Comparison of ENCODE assay signal across 9 cellular contexts in the genomic region with DNA sequence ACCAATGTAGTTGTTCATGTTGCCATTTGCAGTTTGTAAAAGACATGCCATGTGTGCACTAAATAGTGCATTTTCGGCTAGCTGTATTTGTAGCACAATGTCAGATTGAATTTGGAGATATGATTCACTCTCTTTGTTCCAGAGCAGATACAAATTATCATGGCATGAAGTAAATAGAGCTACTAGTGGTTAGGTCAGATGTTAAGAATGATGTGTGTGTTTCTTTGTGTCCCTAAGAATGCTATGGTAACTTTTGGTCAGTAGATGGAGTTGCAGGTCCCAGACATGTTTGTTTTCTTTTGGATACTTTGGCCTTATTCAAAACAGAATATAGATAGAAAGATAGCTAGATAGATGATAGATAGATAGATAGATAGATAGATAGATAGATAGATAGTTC.
DNase-seq lines count a peak whose midpoint lies in the region; ATAC-seq and TF ChIP-seq lines count a peak whose summit lies in the region.
"Had no signal": no experiment of that assay in that cellular context is flagged by ENCODE, and none has a peak within 500 bp of the region (broad histone marks: within the 10 kb centered on the region; RNA-seq: fewer than 3 reads in every experiment).

No MANE protein-coding gene starts in this region.

- no peak overlapping the region for H3K27ac ChIP-seq in AG04450 (ENCODE audit: low read depth, low read length)
- no peak overlapping the region for H3K27ac ChIP-seq in PC-9

- no peaks in the 10 kb centered on the region for H3K9me2 ChIP-seq in PC-9 (ENCODE audit: insufficient read depth)

- no peak overlapping the region for H2AFZ ChIP-seq in PC-9

- CTCF ChIA-PET in AG04450 (lab: Charles Lee) = interaction anchor here (0.7 to 2.3 kb wide), 7 partner anchors 10 to 1613 kb away, joined by 3 to 9 read pairs (median 4); no protein-coding TSS in a partner anchor
- CTCF ChIA-PET in PC-9 (lab: Charles Lee) = no interaction called here

- no TSS peak for BruUV-seq in PC-9 (replicated peaks; lab: Mats Ljungman, UMichigan)

- peak; percentile 43 for TF ChIP-seq CTCF in AG04450 (IDR thresholded peaks at IDR 0.05; ENCODE audit: low read depth, low read length)
- no peak for TF ChIP-seq CTCF in GM20000 (IDR thresholded peaks at IDR 0.05; ENCODE audit: extremely low read depth, missing control alignments)
- peak; percentile 58 for TF ChIP-seq CTCF in PC-9 (conservative IDR thresholded peaks at IDR 0.05)
- TF ChIP-seq CTCF in foreskin fibroblast (IDR thresholded peaks at IDR 0.05; ENCODE audit: low read depth, low read length) = peak; percentile 53
- TF ChIP-seq CTCF in omental fat pad (IDR thresholded peaks at IDR 0.05) = no peak

- H3K27me3 ChIP-seq in AG04450 (ENCODE audit: control insufficient read depth, insufficient read depth, low read length) (no peaks in the 10 kb centered on the region), PC-9 (ENCODE audit: insufficient read depth, low read depth) (no peaks in the 10 kb centered on the region)

- no peaks in the 10 kb centered on the region for H3K79me2 ChIP-seq in PC-9 (ENCODE audit: low read depth)

- H3K4me3 ChIP-seq in AG04450 (ENCODE audit: low read depth, low read length) (no peak overlapping the region), PC-9 (no peak overlapping the region), foreskin fibroblast (ENCODE audit: low read depth in 1 of 2, low read length in 2 of 2) (no peak overlapping the region)

- H4K20me1 ChIP-seq in PC-9 (ENCODE audit: insufficient read depth) = no peaks in the 10 kb centered on the region

- H3K36me3 ChIP-seq in PC-9 (ENCODE audit: low read depth) = no peaks in the 10 kb centered on the region

- no peaks in the 10 kb centered on the region for H3K4me1 ChIP-seq in PC-9 (replicated peaks; ENCODE audit: insufficient read depth)

- POLR2A ChIA-PET in AG04450 (lab: Yijun Ruan, JAX) (no interaction called here), PC-9 (lab: Charles Lee; ENCODE audit: unreplicated experiment) (no interaction called here)

- no peaks in the 10 kb centered on the region for H3K9me3 ChIP-seq in AG04450 (ENCODE audit: control insufficient read depth, insufficient read depth, low read length)
- no peaks in the 10 kb centered on the region for H3K9me3 ChIP-seq in PC-9 (ENCODE audit: insufficient read depth, low read depth)

- H3K4me2 ChIP-seq in PC-9 = no peak overlapping the region

- ATAC-seq in omental fat pad (ENCODE audit: low FRiP score) (no peak), GM21717 (IDR thresholded peaks at IDR 0.05; ENCODE audit: unreplicated experiment) (no peak), HG02678 (IDR thresholded peaks at IDR 0.05; ENCODE audit: unreplicated experiment) (no peak)

- DNase-seq in AG04450 (ENCODE audit: low read depth, low spot score) (no peak), GM20000 (ENCODE audit: low spot score) (peak; percentile 2), PC-9 (no peak), foreskin fibroblast (peak; percentile 64 to 81), omental fat pad (ENCODE audit: low spot score) (no peak), anterior cingulate cortex (lab: John Stamatoyannopoulos, UW) (no peak)
- DNase-seq: OCI-M1 had no signal

- no peaks in the 10 kb centered on the region for H3F3A ChIP-seq in PC-9 (ENCODE audit: insufficient read depth, low read depth)

- intact Hi-C loops in PC-9 (cut with micrococcal nuclease; ENCODE audit: unreplicated experiment) = no loop called here

Comparison
In these comparisons a context has a peak if more than half of its experiments do, and no peak if none do; other contexts are left out.
1. DNase-seq: peak in GM20000 (single experiment) and foreskin fibroblast (2 of 2); none in AG04450 (single experiment), PC-9 (0 of 2), omental fat pad (single experiment) and anterior cingulate cortex (0 of 58).
2. CTCF ChIP-seq: peak in AG04450 (single experiment), PC-9 (single experiment) and foreskin fibroblast (single experiment); none in GM20000 (single experiment) and omental fat pad (0 of 3).